Comparison of ENCODE assay signal across 17 cellular contexts in genomic region chr22:30016596-30016995, GRCh38.
"Had no signal": no experiment of that assay in that cellular context is flagged by ENCODE, and none has a peak within 500 bp of the region (broad histone marks: within the 10 kb centered on the region; RNA-seq: fewer than 3 reads in every experiment).

No MANE protein-coding gene starts in this region.

- H3K27ac ChIP-seq: body of pancreas, gastrocnemius medialis had no signal

- H3K27me3 ChIP-seq: body of pancreas, gastrocnemius medialis, uterus had no signal

- H3K4me1 ChIP-seq: body of pancreas, gastrocnemius medialis, uterus had no signal

- H3K4me3 ChIP-seq: body of pancreas, gastrocnemius medialis, uterus had no signal

- ATAC-seq: activated naive CD8-positive, alpha-beta T cell treated with anti-CD3 and anti-CD28 coated beads, Interleukin-2, amount 50 U/mL, for 24 hours; body of pancreas; gastrocnemius medialis; sciatic nerve; stimulated activated naive B cell treated with anti-CD40 and anti-IgM and Interleukin-4, amounts not matched to agents 10 μg/mL and 1 μg/mL and 100 μg/mL, for 72 hours had no signal

- DNase-seq: activated CD4-positive, alpha-beta memory T cell treated with anti-CD3 and anti-CD28 coated beads for 36 hours; activated CD4-positive, alpha-beta T cell treated with anti-CD3 and anti-CD28 coated beads for 48 hours; activated effector memory CD4-positive, alpha-beta T cell treated with anti-CD3 and anti-CD28 coated beads, Interleukin-2, amount 50 U/mL, for 16 hours; activated naive CD4-positive, alpha-beta T cell treated with anti-CD3 and anti-CD28 coated beads, Interleukin-2, amount 50 U/mL, for 16 hours; activated naive CD8-positive, alpha-beta T cell treated with anti-CD3 and anti-CD28 coated beads, Interleukin-2, amount 50 U/mL, for 24 hours; activated T-cell treated with anti-CD3 and anti-CD28 coated beads, Interleukin-2, amount 50 U/mL, for 48 hours; body of pancreas; effector CD4-positive, alpha-beta T cell; gastrocnemius medialis; hippocampal formation; occipital lobe; stimulated activated CD4-positive, alpha-beta T cell treated with anti-CD3 and anti-CD28 coated beads, Interleukin-2, amount 100 ng/mL, for 48 hours; stimulated activated CD8-positive, alpha-beta memory T cell treated with anti-CD3 and anti-CD28 coated beads, Interleukin-4, amount 100 ng/mL, for 48 hours; stimulated activated naive B cell treated with anti-CD40 and anti-IgM and Interleukin-4, amounts not matched to agents 10 μg/mL and 1 μg/mL and 100 μg/mL, for 72 hours; T-helper 2 cell; uterus had no signal

- H3K36me3 ChIP-seq: uterus had no signal

- H3K9me3 ChIP-seq: body of pancreas, gastrocnemius medialis, uterus had no signal
